ENCODE assay signal across 2 cellular contexts in the genomic region with DNA sequence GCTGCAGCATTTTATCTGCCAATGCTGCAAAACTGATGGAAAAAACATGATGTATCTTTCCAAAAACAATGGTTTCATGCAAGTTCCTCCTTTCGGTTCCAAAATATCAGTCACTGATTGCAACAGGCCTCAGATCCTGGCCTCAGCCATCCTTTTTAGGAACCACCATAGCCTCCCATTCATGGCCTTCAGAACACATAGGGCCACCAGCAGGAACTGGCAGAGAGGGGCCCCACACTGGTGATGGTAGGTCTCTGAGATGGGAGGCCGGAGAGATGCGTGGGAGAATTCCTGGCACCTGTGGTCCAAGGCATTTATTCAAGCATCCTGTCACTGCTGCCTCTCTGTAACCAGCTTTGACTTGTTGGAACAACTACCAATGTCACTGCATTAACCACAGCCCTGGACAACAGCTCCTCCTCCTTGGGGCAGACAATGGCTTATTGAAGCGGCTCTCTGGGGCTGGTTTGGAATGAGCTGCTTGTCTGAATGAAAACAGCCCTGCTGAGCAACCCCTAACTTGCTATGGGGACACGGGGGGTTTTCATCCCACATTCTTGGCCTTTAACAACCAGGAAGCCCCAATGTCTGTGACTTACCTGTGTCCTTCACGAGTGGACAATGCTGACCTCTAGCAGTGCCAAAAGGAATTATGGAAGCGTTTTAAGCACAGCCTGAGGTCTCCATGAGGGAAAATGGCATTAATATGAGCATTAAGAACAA.
TF ChIP-seq lines count a peak whose summit lies in the region.

No MANE protein-coding gene starts in this region.

TF ChIP-seq in GM23338, 12 proteins besides CTCF, POLR2A, EP300 and RAD21 (continued from another document and continues in another):
- no peak for TF ChIP-seq ZNF462 (CRISPR knock-in tag; IDR thresholded peaks at IDR 0.05)
- TF ChIP-seq ETS1 (IDR thresholded peaks at IDR 0.05) = no peak
- TF ChIP-seq REST (IDR thresholded peaks at IDR 0.05; ENCODE audit: unreplicated experiment) = no peak
- TF ChIP-seq STAT1 (IDR thresholded peaks at IDR 0.05; ENCODE audit: unreplicated experiment) = no peak
- no peak for TF ChIP-seq EZH2phosphoT487 (IDR thresholded peaks at IDR 0.05; ENCODE audit: unreplicated experiment)
- no peak for TF ChIP-seq CREB1 (CRISPR knock-in tag; IDR thresholded peaks at IDR 0.05; ENCODE audit: low read depth)
- TF ChIP-seq ZNF331 (CRISPR knock-in tag; IDR thresholded peaks at IDR 0.05; ENCODE audit: low read depth) = no peak
- no peak for TF ChIP-seq JUNB (IDR thresholded peaks at IDR 0.05; ENCODE audit: unreplicated experiment)

TF ChIP-seq in WTC11, 78 proteins besides CTCF, POLR2A, EP300 and RAD21 (continued from another document):
- TF ChIP-seq, protein P1, sequence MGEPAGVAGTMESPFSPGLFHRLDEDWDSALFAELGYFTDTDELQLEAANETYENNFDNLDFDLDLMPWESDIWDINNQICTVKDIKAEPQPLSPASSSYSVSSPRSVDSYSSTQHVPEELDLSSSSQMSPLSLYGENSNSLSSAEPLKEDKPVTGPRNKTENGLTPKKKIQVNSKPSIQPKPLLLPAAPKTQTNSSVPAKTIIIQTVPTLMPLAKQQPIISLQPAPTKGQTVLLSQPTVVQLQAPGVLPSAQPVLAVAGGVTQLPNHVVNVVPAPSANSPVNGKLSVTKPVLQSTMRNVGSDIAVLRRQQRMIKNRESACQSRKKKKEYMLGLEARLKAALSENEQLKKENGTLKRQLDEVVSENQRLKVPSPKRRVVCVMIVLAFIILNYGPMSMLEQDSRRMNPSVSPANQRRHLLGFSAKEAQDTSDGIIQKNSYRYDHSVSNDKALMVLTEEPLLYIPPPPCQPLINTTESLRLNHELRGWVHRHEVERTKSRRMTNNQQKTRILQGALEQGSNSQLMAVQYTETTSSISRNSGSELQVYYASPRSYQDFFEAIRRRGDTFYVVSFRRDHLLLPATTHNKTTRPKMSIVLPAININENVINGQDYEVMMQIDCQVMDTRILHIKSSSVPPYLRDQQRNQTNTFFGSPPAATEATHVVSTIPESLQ (CRISPR knock-in tag; IDR thresholded peaks at IDR 0.05) = no peak
- TF ChIP-seq AFF4 (CRISPR knock-in tag; IDR thresholded peaks at IDR 0.05; ENCODE audit: borderline replicate concordance) (no peak), HMGXB4 (CRISPR knock-in tag; IDR thresholded peaks at IDR 0.05) (no peak), ETV6 (CRISPR knock-in tag; IDR thresholded peaks at IDR 0.05) (no peak), ZSCAN18 (CRISPR knock-in tag; IDR thresholded peaks at IDR 0.05) (no peak), JAZF1 (CRISPR knock-in tag; IDR thresholded peaks at IDR 0.05) (no peak), CREB1 (CRISPR knock-in tag; IDR thresholded peaks at IDR 0.05) (no peak)
TF ChIP-seq in WTC11: peak in this region for 0.
